ENCODE assay signal across 28 cellular contexts in the genomic region with DNA sequence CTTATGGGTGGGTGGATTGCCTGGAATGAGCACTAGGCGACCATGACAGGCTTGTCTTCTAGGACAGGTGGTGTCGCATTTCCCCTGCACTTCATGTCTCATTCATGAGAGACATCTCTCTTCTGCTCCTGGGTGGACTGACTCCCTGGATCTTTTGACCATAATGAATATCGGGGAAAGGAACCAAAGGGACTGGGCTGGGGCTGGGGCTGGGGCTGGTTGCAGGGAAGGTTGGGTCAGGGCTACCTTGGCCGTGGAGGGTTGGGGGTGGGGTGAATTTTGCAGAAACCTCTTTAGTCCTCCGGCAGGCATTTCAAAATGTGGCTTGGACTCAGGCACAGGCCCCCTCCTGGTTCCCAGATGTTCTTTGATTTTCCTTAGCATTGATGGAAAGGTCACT.
"Had no signal": no experiment of that assay in that cellular context is flagged by ENCODE, and none has a peak within 500 bp of the region (broad histone marks: within the 10 kb centered on the region; RNA-seq: fewer than 3 reads in every experiment).

No MANE protein-coding gene starts in this region.

- H3K36me3 ChIP-seq: stomach, suprapubic skin, thoracic aorta, thyroid gland, tibial artery, tibial nerve, transverse colon, upper lobe of left lung, upper lobe of right lung, uterus, vagina had no signal

- DNase-seq: stimulated activated CD4-positive, alpha-beta T cell treated with anti-CD3 and anti-CD28 coated beads, Interleukin-2, amount 100 ng/mL, for 48 hours; stimulated activated CD4-positive, alpha-beta T cell treated with anti-CD3 and anti-CD28 coated beads, Interleukin-4, amount 100 ng/mL, for 1 hour; stimulated activated CD4-positive, alpha-beta T cell treated with anti-CD3 and anti-CD28 coated beads, Interleukin-4, amount 100 ng/mL, for 24 hours; stimulated activated CD4-positive, alpha-beta T cell treated with anti-CD3 and anti-CD28 coated beads, Interleukin-4, amount 100 ng/mL, for 4 hours; stimulated activated CD8-positive, alpha-beta memory T cell treated with anti-CD3 and anti-CD28 coated beads, Interleukin-4, amount 100 ng/mL, for 48 hours; stimulated activated naive B cell treated with anti-CD40 and anti-IgM and Interleukin-4, amounts not matched to agents 10 μg/mL and 1 μg/mL and 100 μg/mL, for 72 hours; stimulated activated naive CD4-positive, alpha-beta T cell; stimulated activated naive CD4-positive, alpha-beta T cell treated with Interleukin-2 at 50 U/mL for 16 hours; stimulated activated naive CD8-positive, alpha-beta T cell treated with anti-CD3 and anti-CD28 coated beads, Interleukin-15, amount 100 ng/mL, for 72 hours; stimulated activated naive CD8-positive, alpha-beta T cell treated with anti-CD3 and anti-CD28 coated beads, Interleukin-15, Interleukin-2, amounts not matched to agents 100 U/mL and 50 U/mL, for 24 hours; stomach; substantia nigra; testis; thyroid gland; transverse colon; trophoblast cell; upper lobe of right lung; uterus had no signal

- H3K27me3 Mint-ChIP-seq: stimulated activated memory B cell treated with anti-CD40 and anti-IgM and Interleukin-4, amounts not matched to agents 10 μg/mL and 1 μg/mL and 100 μg/mL, for 72 hours; stimulated activated naive B cell treated with anti-CD40 and anti-IgM and Interleukin-4, amounts not matched to agents 10 μg/mL and 1 μg/mL and 100 μg/mL, for 72 hours; stimulated activated naive CD8-positive, alpha-beta T cell treated with anti-CD3 and anti-CD28 coated beads, Interleukin-15, amount 100 ng/mL, for 72 hours; stimulated activated naive CD8-positive, alpha-beta T cell treated with anti-CD3 and anti-CD28 coated beads, Interleukin-15, Interleukin-2, amounts not matched to agents 100 ng/mL and 50 ng/mL, for 24 hours; type B pancreatic cell had no signal

- H3K4me3 ChIP-seq: stomach, suprapubic skin, thoracic aorta, thyroid gland, tibial artery, tibial nerve, transverse colon, upper lobe of left lung, upper lobe of right lung, uterus, vagina had no signal

- H3K27ac ChIP-seq: stomach, suprapubic skin, testis, thoracic aorta, thyroid gland, tibial artery, tibial nerve, transverse colon, upper lobe of left lung, upper lobe of right lung, uterus, vagina had no signal

- H3K27me3 ChIP-seq: stomach, suprapubic skin, testis, thyroid gland, tibial artery, tibial nerve, transverse colon, upper lobe of left lung, upper lobe of right lung, uterus, vagina had no signal

- H3K4me3 Mint-ChIP-seq: stimulated activated effector memory CD8-positive, alpha-beta T cell treated with anti-CD3 and anti-CD28 coated beads, Interleukin-12 subunit alpha, Interleukin-12 subunit beta, amount 100 ng/mL, for 72 hours; stimulated activated memory B cell treated with anti-CD40 and anti-IgM and Interleukin-4, amounts not matched to agents 10 μg/mL and 1 μg/mL and 100 μg/mL, for 72 hours; stimulated activated naive B cell treated with anti-CD40 and anti-IgM and Interleukin-4, amounts not matched to agents 10 μg/mL and 1 μg/mL and 100 μg/mL, for 72 hours; stimulated activated naive CD8-positive, alpha-beta T cell treated with anti-CD3 and anti-CD28 coated beads, Interleukin-15, amount 100 ng/mL, for 72 hours; stimulated activated naive CD8-positive, alpha-beta T cell treated with anti-CD3 and anti-CD28 coated beads, Interleukin-15, Interleukin-2, amounts not matched to agents 100 ng/mL and 50 ng/mL, for 24 hours; type B pancreatic cell had no signal

- H3K9me3 ChIP-seq: testis, thoracic aorta, thyroid gland, transverse colon, upper lobe of right lung, uterus, vagina had no signal

- ATAC-seq: stimulated activated effector memory CD8-positive, alpha-beta T cell treated with anti-CD3 and anti-CD28 coated beads, Interleukin-12 subunit alpha, Interleukin-12 subunit beta, amount 100 ng/mL, for 72 hours; stimulated activated memory B cell treated with anti-CD40 and anti-IgM and Interleukin-4, amounts not matched to agents 10 μg/mL and 1 μg/mL and 100 μg/mL, for 72 hours; stimulated activated naive B cell treated with anti-CD40 and anti-IgM and Interleukin-4, amounts not matched to agents 10 μg/mL and 1 μg/mL and 100 μg/mL, for 72 hours; stimulated activated naive CD8-positive, alpha-beta T cell treated with anti-CD3 and anti-CD28 coated beads, Interleukin-15, amount 100 ng/mL, for 72 hours; stimulated activated naive CD8-positive, alpha-beta T cell treated with anti-CD3 and anti-CD28 coated beads, Interleukin-15, Interleukin-2, amounts not matched to agents 100 U/mL and 50 U/mL, for 24 hours; upper lobe of right lung had no signal

- H3K36me3 Mint-ChIP-seq: stimulated activated effector memory CD8-positive, alpha-beta T cell treated with anti-CD3 and anti-CD28 coated beads, Interleukin-12 subunit alpha, Interleukin-12 subunit beta, amount 100 ng/mL, for 72 hours; stimulated activated memory B cell treated with anti-CD40 and anti-IgM and Interleukin-4, amounts not matched to agents 10 μg/mL and 1 μg/mL and 100 μg/mL, for 72 hours; type B pancreatic cell had no signal

- H3K4me1 ChIP-seq: stomach, suprapubic skin, testis, thyroid gland, tibial artery, tibial nerve, transverse colon, upper lobe of left lung, upper lobe of right lung, uterus, vagina had no signal

- H3K4me1 Mint-ChIP-seq: stimulated activated memory B cell treated with anti-CD40 and anti-IgM and Interleukin-4, amounts not matched to agents 10 μg/mL and 1 μg/mL and 100 μg/mL, for 72 hours; stimulated activated naive B cell treated with anti-CD40 and anti-IgM and Interleukin-4, amounts not matched to agents 10 μg/mL and 1 μg/mL and 100 μg/mL, for 72 hours; stimulated activated naive CD8-positive, alpha-beta T cell treated with anti-CD3 and anti-CD28 coated beads, Interleukin-15, amount 100 ng/mL, for 72 hours had no signal

- H3K27ac Mint-ChIP-seq: stimulated activated effector memory CD8-positive, alpha-beta T cell treated with anti-CD3 and anti-CD28 coated beads, Interleukin-12 subunit alpha, Interleukin-12 subunit beta, amount 100 ng/mL, for 72 hours; stimulated activated memory B cell treated with anti-CD40 and anti-IgM and Interleukin-4, amounts not matched to agents 10 μg/mL and 1 μg/mL and 100 μg/mL, for 72 hours; stimulated activated naive B cell treated with anti-CD40 and anti-IgM and Interleukin-4, amounts not matched to agents 10 μg/mL and 1 μg/mL and 100 μg/mL, for 72 hours; stimulated activated naive CD8-positive, alpha-beta T cell treated with anti-CD3 and anti-CD28 coated beads, Interleukin-15, amount 100 ng/mL, for 72 hours; stimulated activated naive CD8-positive, alpha-beta T cell treated with anti-CD3 and anti-CD28 coated beads, Interleukin-15, Interleukin-2, amounts not matched to agents 100 ng/mL and 50 ng/mL, for 24 hours; type B pancreatic cell had no signal
